In the genomic region with DNA sequence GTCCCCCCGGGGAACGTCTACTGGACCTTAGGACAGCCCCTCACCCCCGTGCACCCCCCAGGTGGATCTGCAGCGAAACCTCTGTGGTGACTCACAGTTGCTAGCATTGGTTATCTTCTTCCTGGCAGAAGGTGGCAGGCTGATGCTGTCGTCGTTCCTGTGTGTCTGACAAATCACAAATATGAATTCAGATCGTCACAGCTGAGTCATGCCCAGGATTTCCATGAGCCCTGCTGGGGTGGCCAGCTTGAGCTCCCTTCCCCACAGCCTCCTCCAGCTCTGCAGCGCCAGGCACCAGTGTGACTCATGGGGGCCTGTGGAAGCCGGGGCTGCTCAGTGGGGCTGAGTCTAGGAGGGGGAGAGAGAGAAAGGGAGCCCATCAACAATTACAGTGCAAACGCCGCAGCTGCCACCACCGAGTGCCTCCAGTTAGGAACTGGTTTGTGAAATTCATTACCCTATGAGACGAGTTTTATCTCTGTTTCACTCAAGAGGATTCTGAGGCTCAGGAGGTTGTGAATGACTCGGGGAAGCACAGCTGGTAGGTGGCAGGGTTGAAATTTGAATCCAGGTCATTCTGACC, we compare ENCODE assay signal across 8 cellular contexts.
A peak's percentile ranks its signal among the peaks of the same experiment; 100 is the strongest.
DNase-seq lines count a peak whose midpoint lies in the region; ATAC-seq and TF ChIP-seq lines count a peak whose summit lies in the region.

No MANE protein-coding gene starts in this region.

- peak; percentile 27 for ATAC-seq in GM19467 (IDR thresholded peaks at IDR 0.05; ENCODE audit: unreplicated experiment)
- peak; percentile 91 for ATAC-seq in esophagus mucosa

- TF ChIP-seq CTCF in CD14-positive monocyte (IDR thresholded peaks at IDR 0.05) = no peak

- DNase-seq in CD14-positive monocyte (ENCODE audit: low spot score) (peak; percentile 97), HS-27A (ENCODE audit: low read depth) (peak; percentile 98), NT2/D1 (ENCODE audit: low read depth, low spot score) (no peak)
- peak; percentile 84 for DNase-seq in activated T-cell treated with anti-CD3 and anti-CD28 coated beads, Interleukin-2, amount 50 U/mL, for 1 hour
- DNase-seq in stimulated activated CD8-positive, alpha-beta memory T cell treated with anti-CD3 and anti-CD28 coated beads, Interleukin-7, amount 100 ng/mL, for 48 hours (ENCODE audit: extremely low read depth in 1 of 2, low read depth in 1 of 2) = peak; percentile 76 to 95

- H3K27ac ChIP-seq in muscle layer of colon (ENCODE audit: low read depth, low read length) = peak overlapping the region; percentile 70

- 0 out of 2 replicates have a peak, but pooled peaks cover 5% of the 10 kb centered on the region for H3K9me3 ChIP-seq in NT2/D1 (ENCODE audit: insufficient read depth, low read length)
- no peaks in the 10 kb centered on the region for H3K9me3 ChIP-seq in muscle layer of colon (ENCODE audit: low read length)

- H3K36me3 ChIP-seq in NT2/D1 (ENCODE audit: insufficient read depth, insufficient read length, low read length) = no peaks in the 10 kb centered on the region
- H3K36me3 ChIP-seq in muscle layer of colon (ENCODE audit: insufficient read depth, low read length) = no peaks in the 10 kb centered on the region

- peak overlapping the region; percentile 14 for H3K9ac ChIP-seq in NT2/D1 (ENCODE audit: insufficient read length, low read depth)
- H3K9ac ChIP-seq in muscle layer of colon (ENCODE audit: low read length) = peak overlapping the region; percentile 18

- H3K4me3 ChIP-seq in NT2/D1 (ENCODE audit: insufficient read length, low read depth) (no peak overlapping the region), muscle layer of colon (ENCODE audit: low read depth in 1 of 2, low read length in 2 of 2) (peak overlapping the region; percentile 39 to 98)

- H3K36me3 Mint-ChIP-seq in CD14-positive monocyte = no peaks in the 10 kb centered on the region

- H3K27me3 ChIP-seq in NT2/D1 (ENCODE audit: insufficient read depth, insufficient read length) = no peaks in the 10 kb centered on the region
- no peaks in the 10 kb centered on the region for H3K27me3 ChIP-seq in muscle layer of colon (ENCODE audit: control insufficient read depth in 1 of 2, insufficient read depth in 2 of 2, low read length in 2 of 2)

- intact Hi-C loops in CD14-positive monocyte (cut with micrococcal nuclease) = loop anchor here (2.0 to 10.0 kb wide), 5 partner anchors 100 to 300 kb away; partner anchors contain the start of genes DYRK1A (in 2 of the 2) and VPS26C (in 2 of the 2)

- H3K27ac Mint-ChIP-seq in CD14-positive monocyte = peak overlapping the region; percentile 97 to 100 (median 99)

- H3K4me1 ChIP-seq in NT2/D1 (ENCODE audit: insufficient read depth, insufficient read length) (peaks cover 12% of the 10 kb centered on the region), muscle layer of colon (ENCODE audit: insufficient read depth, low read length) (peaks cover 19% of the 10 kb centered on the region)

- peaks cover 24% of the 10 kb centered on the region for H3K4me1 Mint-ChIP-seq in CD14-positive monocyte

- peaks cover 0 to 6% (median 0%) of the 10 kb centered on the region in 3 donors for H3K27me3 Mint-ChIP-seq in CD14-positive monocyte (ENCODE audit: low read depth in 3 of 3)

- H3K9me3 Mint-ChIP-seq in CD14-positive monocyte = peaks cover 0 to 4% (median 0%) of the 10 kb centered on the region in 7 donors

- H3K4me3 Mint-ChIP-seq in CD14-positive monocyte = peak overlapping the region; percentile 95 to 96
